Comparison of ENCODE assay signal across 11 cellular contexts in the genomic region with DNA sequence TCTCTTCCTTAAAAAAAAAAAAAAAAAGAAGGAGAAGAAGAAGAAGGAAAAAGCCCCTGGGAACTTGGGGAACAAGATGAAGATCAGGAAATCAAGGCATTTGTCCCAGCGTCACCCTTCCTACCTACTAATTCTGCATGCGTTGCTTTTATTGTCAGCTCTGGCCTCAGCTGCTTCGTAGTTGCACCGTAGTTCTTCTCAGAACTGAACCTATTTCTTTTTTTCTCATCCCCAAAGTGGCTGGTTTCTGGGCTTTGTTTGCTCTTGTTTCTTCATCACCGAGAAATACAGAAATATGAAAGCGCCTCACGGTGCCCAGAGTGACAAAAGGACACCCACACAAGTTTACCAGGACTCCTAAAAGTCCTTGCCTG.
DNase-seq lines count a peak whose midpoint lies in the region; ATAC-seq and TF ChIP-seq lines count a peak whose summit lies in the region.
"Had no signal": no experiment of that assay in that cellular context is flagged by ENCODE, and none has a peak within 500 bp of the region (broad histone marks: within the 10 kb centered on the region; RNA-seq: fewer than 3 reads in every experiment).

No MANE protein-coding gene starts in this region.

- H3K27ac Mint-ChIP-seq in stimulated activated effector memory CD8-positive, alpha-beta T cell treated with anti-CD3 and anti-CD28 coated beads, Interleukin-12 subunit alpha, Interleukin-12 subunit beta, amount 100 ng/mL, for 72 hours = no peak overlapping the region
- H3K27ac Mint-ChIP-seq: immature natural killer cell; stimulated activated memory B cell treated with anti-CD40 and anti-IgM and Interleukin-4, amounts not matched to agents 10 μg/mL and 1 μg/mL and 100 μg/mL, for 72 hours had no signal

- H3K9me3 ChIP-seq in adipocyte (ENCODE audit: control insufficient read depth, low read length) (peaks cover 5% of the 10 kb centered on the region), iPS-15b (ENCODE audit: control insufficient read depth, insufficient read depth, low read length) (no peaks in the 10 kb centered on the region)

- H3K4me1 Mint-ChIP-seq in stimulated activated effector memory CD8-positive, alpha-beta T cell treated with anti-CD3 and anti-CD28 coated beads, Interleukin-12 subunit alpha, Interleukin-12 subunit beta, amount 100 ng/mL, for 72 hours = peaks cover 4% of the 10 kb centered on the region
- H3K4me1 Mint-ChIP-seq: immature natural killer cell had no signal

- H3K9ac ChIP-seq in adipocyte (ENCODE audit: low read length) = peak overlapping the region; percentile 70
- H3K9ac ChIP-seq in iPS-15b (ENCODE audit: low read depth, low read length) = no peak overlapping the region

- POLR2A ChIA-PET in HEK293T (lab: Yijun Ruan, JAX) = no interaction called here

- H3K27me3 ChIP-seq in adipocyte (replicated peaks; ENCODE audit: control insufficient read depth, insufficient read depth, low read length) (no peaks in the 10 kb centered on the region), iPS-15b (ENCODE audit: control insufficient read depth, insufficient read depth, low read length) (peaks cover 57% of the 10 kb centered on the region)

- no peaks in the 10 kb centered on the region for H3K36me3 Mint-ChIP-seq in stimulated activated effector memory CD8-positive, alpha-beta T cell treated with anti-CD3 and anti-CD28 coated beads, Interleukin-12 subunit alpha, Interleukin-12 subunit beta, amount 100 ng/mL, for 72 hours
- H3K36me3 Mint-ChIP-seq: stimulated activated memory B cell treated with anti-CD40 and anti-IgM and Interleukin-4, amounts not matched to agents 10 μg/mL and 1 μg/mL and 100 μg/mL, for 72 hours had no signal

- H3K9me3 Mint-ChIP-seq in stimulated activated effector memory CD8-positive, alpha-beta T cell treated with anti-CD3 and anti-CD28 coated beads, Interleukin-12 subunit alpha, Interleukin-12 subunit beta, amount 100 ng/mL, for 72 hours = no peaks in the 10 kb centered on the region

- H3K4me3 ChIP-seq in adipocyte (ENCODE audit: low read length) = peak overlapping the region; percentile 83
- H3K4me3 ChIP-seq in iPS-15b (ENCODE audit: low read depth, low read length) = peak overlapping the region; percentile 79

- H3K4me1 ChIP-seq in adipocyte (ENCODE audit: control insufficient read depth, insufficient read depth, low read length) (peaks cover 14% of the 10 kb centered on the region), iPS-15b (ENCODE audit: control insufficient read depth, insufficient read depth, low read length) (peaks cover 2% of the 10 kb centered on the region)

- DNase-seq in DMS53 (lab: John Stamatoyannopoulos, UW) (peak; percentile 17), DMS53 treated with DMSO at 0.1 percent for 48 hours (lab: John Stamatoyannopoulos, UW; ENCODE audit: unreplicated experiment) (no peak), adipocyte (ENCODE audit: low read depth) (no peak), OCI-M2 (lab: John Stamatoyannopoulos, UW; ENCODE audit: unreplicated experiment) (no peak), HEK293T (ENCODE audit: extremely low spot score) (no peak)
- DNase-seq in stimulated activated effector memory CD8-positive, alpha-beta T cell treated with anti-CD3 and anti-CD28 coated beads, Interleukin-12 subunit alpha, Interleukin-12 subunit beta, amount 100 ng/mL, for 72 hours (ENCODE audit: low spot score in 2 of 2) = no peak
- DNase-seq in stimulated activated CD4-positive, alpha-beta T cell treated with anti-CD3 and anti-CD28 coated beads, Interleukin-1b, Interleukin-23, amount 100 ng/mL, for 48 hours = no peak
- DNase-seq: central memory CD4-positive, alpha-beta T cell; immature natural killer cell had no signal

- CTCF ChIA-PET in HEK293T (lab: Yijun Ruan, JAX) = no interaction called here

- ATAC-seq in stimulated activated effector memory CD8-positive, alpha-beta T cell treated with anti-CD3 and anti-CD28 coated beads, Interleukin-12 subunit alpha, Interleukin-12 subunit beta, amount 100 ng/mL, for 72 hours = no peak

- H3K4me3 Mint-ChIP-seq in stimulated activated effector memory CD8-positive, alpha-beta T cell treated with anti-CD3 and anti-CD28 coated beads, Interleukin-12 subunit alpha, Interleukin-12 subunit beta, amount 100 ng/mL, for 72 hours = peak overlapping the region; percentile 38

- no peaks in the 10 kb centered on the region for H3K36me3 ChIP-seq in adipocyte (ENCODE audit: control insufficient read depth, insufficient read depth, low read length, severe bottlenecking)
- H3K36me3 ChIP-seq in iPS-15b (ENCODE audit: control insufficient read depth, insufficient read depth, low read length) = no peaks in the 10 kb centered on the region

TF ChIP-seq in HEK293T, 16 proteins besides CTCF, POLR2A, EP300 and RAD21:
- no peak for TF ChIP-seq BHLHE40 (IDR thresholded peaks at IDR 0.05; ENCODE audit: borderline replicate concordance)
- TF ChIP-seq L3MBTL2 (conservative IDR thresholded peaks at IDR 0.05) = no peak
- TF ChIP-seq CTBP1 (IDR thresholded peaks at IDR 0.05; ENCODE audit: borderline replicate concordance) = no peak
- TF ChIP-seq, protein P1, sequence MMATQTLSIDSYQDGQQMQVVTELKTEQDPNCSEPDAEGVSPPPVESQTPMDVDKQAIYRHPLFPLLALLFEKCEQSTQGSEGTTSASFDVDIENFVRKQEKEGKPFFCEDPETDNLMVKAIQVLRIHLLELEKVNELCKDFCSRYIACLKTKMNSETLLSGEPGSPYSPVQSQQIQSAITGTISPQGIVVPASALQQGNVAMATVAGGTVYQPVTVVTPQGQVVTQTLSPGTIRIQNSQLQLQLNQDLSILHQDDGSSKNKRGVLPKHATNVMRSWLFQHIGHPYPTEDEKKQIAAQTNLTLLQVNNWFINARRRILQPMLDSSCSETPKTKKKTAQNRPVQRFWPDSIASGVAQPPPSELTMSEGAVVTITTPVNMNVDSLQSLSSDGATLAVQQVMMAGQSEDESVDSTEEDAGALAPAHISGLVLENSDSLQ (IDR thresholded peaks at IDR 0.05) = no peak
- no peak for TF ChIP-seq ZNF384 (IDR thresholded peaks at IDR 0.05)
- no peak for TF ChIP-seq TARDBP (IDR thresholded peaks at IDR 0.05)
- TF ChIP-seq FOXM1 (IDR thresholded peaks at IDR 0.05; ENCODE audit: borderline replicate concordance) = no peak
- no peak for TF ChIP-seq LEF1 (IDR thresholded peaks at IDR 0.05; ENCODE audit: borderline replicate concordance)
- no peak for TF ChIP-seq HDGF (IDR thresholded peaks at IDR 0.05; ENCODE audit: borderline replicate concordance)
TF ChIP-seq in HEK293T: peak in this region for 0.
